Comparison of ENCODE assay signal across 14 cellular contexts in genomic region chr19:33805313-33805712, GRCh38. TPM values are rescaled to one million over a fixed set of nuclear protein-coding genes. Genes with fewer than 3 reads are reported as not detected.
DNase-seq lines count a peak whose midpoint lies in the region; ATAC-seq, FAIRE-seq and TF ChIP-seq lines count a peak whose summit lies in the region.
"Had no signal": no experiment of that assay in that cellular context is flagged by ENCODE, and none has a peak within 500 bp of the region (broad histone marks: within the 10 kb centered on the region; RNA-seq: fewer than 3 reads in every experiment).

No MANE protein-coding gene starts in this region.

- H3K27me3 ChIP-seq in stomach, result no peaks in the 10 kb centered on the region

- TF ChIP-seq POLR2A in A549 (IDR thresholded peaks at IDR 0.05; ENCODE audit: low read length) (no peak), stomach (IDR thresholded peaks at IDR 0.05) (no peak)

- 94% methylated on average over 3 of the region's 3 CpGs for WGBS in A549 (ENCODE audit: missing lambda C conversion rate)
- 75 to 89% (median 86%) methylated on average over 3 of the region's 3 CpGs for WGBS in stomach, 5 donors

- no peak overlapping the region for H3K4me3 ChIP-seq in A549
- no peak overlapping the region for H3K4me3 ChIP-seq in stomach
- H3K4me3 ChIP-seq: HAP-1 had no signal

- peak overlapping the region; percentile 88 to 90 for H3K27ac ChIP-seq in A549
- peak overlapping the region; percentile 77 for H3K27ac ChIP-seq in RWPE1
- H3K27ac ChIP-seq in stomach, result peak overlapping the region in 3 of 5 donors; percentile 74 to 86 (median 75)

- H3K4me1 ChIP-seq in A549 (peaks cover 82% of the 10 kb centered on the region), stomach (peaks cover 12 to 56% (median 41%) of the 10 kb centered on the region in 4 donors)
- H3K4me1 ChIP-seq: Caco-2, HAP-1 had no signal

- H3K4me2 ChIP-seq in A549, result peak overlapping the region; percentile 57; the same call in 2 of the 3 replicates

- DNase-seq in A549 (ENCODE audit: low read depth in 1 of 2, low spot score in 1 of 2), result no peak
- DNase-seq in RWPE1 (ENCODE audit: low spot score), result no peak
- peak; percentile 2 for DNase-seq in iPS-NIHi11 (ENCODE audit: low spot score)
- DNase-seq in stomach, result no peak
- no peak for DNase-seq in cerebellar nuclear complex (lab: John Stamatoyannopoulos, UW)
- no peak for DNase-seq in T-helper 9 cell
- no peak for DNase-seq in COLO668 (lab: John Stamatoyannopoulos, UW; ENCODE audit: unreplicated experiment)
- DNase-seq: Caco-2; CD8-positive, alpha-beta T cell; DND-41; GDM1 had no signal

- POLR2A ChIA-PET in A549 (lab: Yijun Ruan, JAX), result interaction anchor here (1.0 kb wide), 1 partner anchor 329 kb away, joined by 3 read pairs; no protein-coding TSS in a partner anchor
- POLR2A ChIA-PET in RWPE1 (lab: Yijun Ruan, JAX; ENCODE audit: low non-redundant PET), result interaction anchor here (0.6 kb wide), 1 partner anchor 10 kb away, joined by 4 read pairs; no protein-coding TSS in a partner anchor

- no peak for TF ChIP-seq EP300 in A549 (IDR thresholded peaks at IDR 0.05)
- no peak for TF ChIP-seq EP300 in stomach (IDR thresholded peaks at IDR 0.05)

- intact Hi-C loops in stomach (cut with DNase I; ENCODE audit: low total_unique reads), result no loop called here

- H3K36me3 ChIP-seq in stomach, result peaks cover 13 to 85% (median 65%) of the 10 kb centered on the region in 4 donors

- no peak for TF ChIP-seq RAD21 in A549 (conservative IDR thresholded peaks at IDR 0.05 in 1 of 2, IDR thresholded peaks at IDR 0.05 in 1 of 2)

- H3K9me3 ChIP-seq in A549 (no peaks in the 10 kb centered on the region), stomach (no peaks in the 10 kb centered on the region)
- H3K9me3 ChIP-seq: Caco-2, HAP-1 had no signal

- no peak for FAIRE-seq in A549 (lab: Jason Lieb, UNC)
- FAIRE-seq: GM12892, H1 had no signal

- CTCF ChIA-PET in A549 (lab: Yijun Ruan, JAX) (interaction anchor here (0.6 to 5.0 kb wide), 9 partner anchors 11 to 671 kb away, joined by 3 to 48 read pairs (median 9); no protein-coding TSS in a partner anchor), RWPE1 (lab: Yijun Ruan, JAX) (no interaction called here)

- TF ChIP-seq CTCF in A549 (IDR thresholded peaks at IDR 0.05) (no peak), RWPE1 (conservative IDR thresholded peaks at IDR 0.05; ENCODE audit: low read depth) (no peak), stomach (IDR thresholded peaks at IDR 0.05) (no peak)

- no peak for ATAC-seq in A549
- ATAC-seq: CD8-positive, alpha-beta T cell had no signal

TF ChIP-seq in A549, 52 proteins besides CTCF, POLR2A, EP300 and RAD21:
- TF ChIP-seq TP53 (CRISPR knock-in tag; IDR thresholded peaks at IDR 0.05) (no peak), JUN (IDR thresholded peaks at IDR 0.05) (0 out of 5 replicates have a peak, but pooled peaks of 1 of the 2 experiments have one; percentile 24)

RNA-seq across cellular contexts. Expression of gene KCTD15, which starts 8.6 kb away (rescaled TPM):
- polyA plus RNA-seq in A549 (2011; rRNA removed) (54.0 and 55.7 TPM in 2 replicates), A549 (2017; fragmentation: RNase III; extraction: RNeasy Plus Mini Kit Qiagen cat#74134 plus additional on column Dnase treatment) (53.4 to 56.5 TPM (median 55.7 TPM) in 3 replicates), stomach (10 to 100 TPM; 14.1 to 28.8 (median 18.2) TPM)
- polyA plus RNA-seq in A549 (2012; cell fraction: cytosol; rRNA removed), result 122 and 161 TPM in 2 replicates
- polyA plus RNA-seq in A549 (2012; cell fraction: nucleus; rRNA removed), result 266 and 321 TPM in 2 replicates
- polyA minus RNA-seq in A549 (2011; rRNA and poly(A)+ RNA removed), result 48.2 and 48.5 TPM in 2 replicates
- total RNA-seq in stomach, result 100 to 1,000 TPM in 1 of 5 donors, 10 to 100 TPM in 4; 16.5 to 172 (median 32.4) TPM
